Comparison of ENCODE assay signal across 11 cellular contexts in genomic region chr7:122137291-122138077, GRCh38. TPM values are rescaled to one million over a fixed set of nuclear protein-coding genes. Genes with fewer than 3 reads are reported as not detected.
DNase-seq lines count a peak whose midpoint lies in the region; ATAC-seq, FAIRE-seq and TF ChIP-seq lines count a peak whose summit lies in the region.
"Had no signal": no experiment of that assay in that cellular context is flagged by ENCODE, and none has a peak within 500 bp of the region (broad histone marks: within the 10 kb centered on the region; RNA-seq: fewer than 3 reads in every experiment).

No MANE protein-coding gene starts in this region.

- POLR2A ChIA-PET in A549 (lab: Yijun Ruan, JAX): no interaction called here

- no peak for TF ChIP-seq EP300 in A549 (IDR thresholded peaks at IDR 0.05)

- in situ Hi-C loops in KBM-7 (cut with MboI; ENCODE audit: low pct_unique_long_range_greater_than_20kb, low sequenced_read_pairs): no loop called here

- peak overlapping the region; percentile 60 for H3K4me2 ChIP-seq in A549

- whole genome bisulfite sequencing in A549 (ENCODE audit: missing lambda C conversion rate): 15% methylated on average over 5 of the region's 5 CpGs

- no peak for TF ChIP-seq CTCF in A549 (IDR thresholded peaks at IDR 0.05)
- no peak for TF ChIP-seq CTCF in cardiac fibroblast (IDR thresholded peaks at IDR 0.05; ENCODE audit: low read depth, low read length)

- FAIRE-seq in A549 (lab: Jason Lieb, UNC): no peak

- no peak for DNase-seq in A549 (ENCODE audit: low read depth in 1 of 2, low spot score in 1 of 2)
- DNase-seq in KBM-7: peak; percentile 28
- DNase-seq in cardiac fibroblast (ENCODE audit: low read depth in 2 of 2): peak; percentile 25 to 55
- peak; percentile 45 to 52 for DNase-seq in lung microvascular endothelial cell (ENCODE audit: low read depth in 2 of 2)
- DNase-seq in Kasumi-1 (lab: John Stamatoyannopoulos, UW): no peak
- no peak for DNase-seq in amniotic stem cell (lab: John Stamatoyannopoulos, UW)
- DNase-seq in NCI-H2107 (lab: John Stamatoyannopoulos, UW): no peak
- DNase-seq: DMS79 treated with DMSO at 0.1 percent for 48 hours; effector memory CD4-positive, alpha-beta T cell; SIG-M5 had no signal

- H3K4me3 ChIP-seq in A549: peak overlapping the region; percentile 30; the same call in 2 of the 3 replicates
- H3K4me3 ChIP-seq in cardiac fibroblast (replicated peaks in 1 of 2; ENCODE audit: low read depth in 2 of 2, low read length in 2 of 2): peak overlapping the region in 1 of 2 donors; percentile 51

- CTCF ChIA-PET in A549 (lab: Yijun Ruan, JAX): no interaction called here

- no peaks in the 10 kb centered on the region for H3K9me3 ChIP-seq in A549

- H3K4me1 ChIP-seq in A549: no peaks in the 10 kb centered on the region

- TF ChIP-seq POLR2A in A549 (IDR thresholded peaks at IDR 0.05; ENCODE audit: low read length): no peak

- no peak for TF ChIP-seq RAD21 in A549 (conservative IDR thresholded peaks at IDR 0.05 in 1 of 2, IDR thresholded peaks at IDR 0.05 in 1 of 2)

- ATAC-seq in A549 (no peak), GM21515 (IDR thresholded peaks at IDR 0.05; ENCODE audit: unreplicated experiment) (no peak)

- H3K27ac ChIP-seq in A549: no peak overlapping the region

TF ChIP-seq in A549, 52 proteins besides CTCF, POLR2A, EP300 and RAD21:
- TF ChIP-seq, protein P1, sequence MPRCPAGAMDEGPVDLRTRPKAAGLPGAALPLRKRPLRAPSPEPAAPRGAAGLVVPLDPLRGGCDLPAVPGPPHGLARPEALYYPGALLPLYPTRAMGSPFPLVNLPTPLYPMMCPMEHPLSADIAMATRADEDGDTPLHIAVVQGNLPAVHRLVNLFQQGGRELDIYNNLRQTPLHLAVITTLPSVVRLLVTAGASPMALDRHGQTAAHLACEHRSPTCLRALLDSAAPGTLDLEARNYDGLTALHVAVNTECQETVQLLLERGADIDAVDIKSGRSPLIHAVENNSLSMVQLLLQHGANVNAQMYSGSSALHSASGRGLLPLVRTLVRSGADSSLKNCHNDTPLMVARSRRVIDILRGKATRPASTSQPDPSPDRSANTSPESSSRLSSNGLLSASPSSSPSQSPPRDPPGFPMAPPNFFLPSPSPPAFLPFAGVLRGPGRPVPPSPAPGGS (IDR thresholded peaks at IDR 0.05): no peak
- TF ChIP-seq JUNB (IDR thresholded peaks at IDR 0.05) (no peak), FOXS1 (CRISPR knock-in tag; IDR thresholded peaks at IDR 0.05) (no peak)
TF ChIP-seq in A549: peak in this region for 0.

RNA-seq across cellular contexts. Expression of gene AASS, which starts 6.6 kb away (rescaled TPM):
- polyA plus RNA-seq in A549 (2011; rRNA removed): 0.21 TPM in 2 replicates
- polyA plus RNA-seq in A549 (2012; cell fraction: cytosol; rRNA removed): 0.01 TPM in 1 of 2 replicates, not detected in the other
- polyA plus RNA-seq in A549 (2012; cell fraction: nucleus; rRNA removed): 0.06 and 0.09 TPM in 2 replicates
- 0.04 to 0.05 TPM (median 0.04 TPM) in 3 replicates for polyA plus RNA-seq in A549 (2017; fragmentation: RNase III; extraction: RNeasy Plus Mini Kit Qiagen cat#74134 plus additional on column Dnase treatment)
- polyA minus RNA-seq in A549 (2011; rRNA and poly(A)+ RNA removed): 0.12 and 0.15 TPM in 2 replicates
- 15.9 and 23.4 TPM in 2 replicates for total RNA-seq in lung microvascular endothelial cell

Comparison
In these comparisons a context has a peak if more than half of its experiments do, and no peak if none do; other contexts are left out.
1. DNase-seq: peak in KBM-7 (single experiment), cardiac fibroblast (2 of 2) and lung microvascular endothelial cell (2 of 2); none in A549 (0 of 2), Kasumi-1 (0 of 2), amniotic stem cell (single experiment) and NCI-H2107 (single experiment).